30 cellular contexts compared by ENCODE assay signal in the genomic region with DNA sequence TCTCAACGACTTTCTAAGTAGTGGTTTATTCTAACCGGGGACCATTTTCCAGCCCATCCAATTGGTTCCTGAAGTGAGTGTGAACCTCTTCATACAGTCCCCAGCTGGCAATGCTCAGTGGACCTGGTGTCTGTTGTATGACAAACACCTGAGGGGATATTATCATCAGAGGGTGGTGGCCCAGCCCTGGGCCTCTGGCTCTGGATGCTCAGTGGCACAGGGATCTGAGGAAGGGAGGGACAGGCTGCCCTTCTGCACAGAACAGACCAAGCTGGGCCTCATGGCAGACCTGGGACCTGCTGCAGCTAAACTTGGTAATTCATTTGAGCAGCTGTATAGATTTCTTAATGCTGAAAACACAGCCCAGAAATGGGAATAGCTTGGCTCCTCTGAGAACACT.
A peak's percentile ranks its signal among the peaks of the same experiment; 100 is the strongest.
DNase-seq lines count a peak whose midpoint lies in the region; ATAC-seq, FAIRE-seq and TF ChIP-seq lines count a peak whose summit lies in the region.
"Had no signal": no experiment of that assay in that cellular context is flagged by ENCODE, and none has a peak within 500 bp of the region (broad histone marks: within the 10 kb centered on the region; RNA-seq: fewer than 3 reads in every experiment).

No MANE protein-coding gene starts in this region.

- H3K4me1 ChIP-seq in vagina, result no peaks in the 10 kb centered on the region
- H3K4me1 ChIP-seq: BE2C; BLaER1; BLaER1 treated with 17β-estradiol and CSF1 and Interleukin-3, amounts not matched to agents 10 nM and 100 nM had no signal

- intact Hi-C loops in vagina (cut with DNase I), result no loop called here

- no peak for TF ChIP-seq CTCF in coronary artery (IDR thresholded peaks at IDR 0.05)
- TF ChIP-seq CTCF in vagina (IDR thresholded peaks at IDR 0.05), result no peak

- DNase-seq in coronary artery (ENCODE audit: low spot score) (peak; percentile 64), vagina (ENCODE audit: extremely low spot score in 2 of 2) (peak; percentile 64 to 67), H54 (ENCODE audit: insufficient read length, low spot score) (no peak)
- DNase-seq: 8988T; ACHN; AML-193; BE2C; Caco-2; Calu3; CD4-positive, alpha-beta memory T cell; CD4-positive, alpha-beta T cell; CD4-positive, CD25-positive, alpha-beta regulatory T cell; CD8-positive, alpha-beta memory T cell; CD8-positive, alpha-beta T cell; COR-L47; DMS 273 treated with DMSO at 0.1 percent for 48 hours; DMS153; DMS53; DMS79; DMS79 treated with DMSO at 0.1 percent for 48 hours; DND-41; EL had no signal

- TF ChIP-seq POLR2A in vagina (IDR thresholded peaks at IDR 0.05) (no peak), H54 (IDR thresholded peaks at IDR 0.05; ENCODE audit: low read depth, low read length) (no peak)

- H3K27ac ChIP-seq in coronary artery (no peak overlapping the region), vagina (no peak overlapping the region)
- H3K27ac ChIP-seq: 22Rv1; A549; BLaER1; BLaER1 treated with 17β-estradiol and CSF1 and Interleukin-3, amounts not matched to agents 10 nM and 100 nM; C4-2B had no signal

- H3K9me3 ChIP-seq in vagina, result no peaks in the 10 kb centered on the region
- H3K9me3 ChIP-seq: A549; BE2C; BLaER1; BLaER1 treated with 17β-estradiol and CSF1 and Interleukin-3, amounts not matched to agents 10 nM and 100 nM; Caco-2 had no signal

- H3K36me3 ChIP-seq in vagina, result no peaks in the 10 kb centered on the region
- H3K36me3 ChIP-seq: BE2C; BLaER1; BLaER1 treated with 17β-estradiol and CSF1 and Interleukin-3, amounts not matched to agents 10 nM and 100 nM had no signal

- no peaks in the 10 kb centered on the region for H3K27me3 ChIP-seq in vagina
- H3K27me3 ChIP-seq: BLaER1; BLaER1 treated with 17β-estradiol and CSF1 and Interleukin-3, amounts not matched to agents 10 nM and 100 nM had no signal

- ATAC-seq in GM21717 (IDR thresholded peaks at IDR 0.05; ENCODE audit: unreplicated experiment), result no peak
- ATAC-seq: A549; CD8-positive, alpha-beta T cell had no signal

- H3K4me3 ChIP-seq in coronary artery, result no peak overlapping the region
- H3K4me3 ChIP-seq in vagina, result no peak overlapping the region
- H3K4me3 ChIP-seq: A549; BLaER1; BLaER1 treated with 17β-estradiol and CSF1 and Interleukin-3, amounts not matched to agents 10 nM and 100 nM had no signal

- no peak for FAIRE-seq in H54 (lab: Jason Lieb, UNC)
- FAIRE-seq: A204.1, A549, D721Med had no signal
